In the genomic region with DNA sequence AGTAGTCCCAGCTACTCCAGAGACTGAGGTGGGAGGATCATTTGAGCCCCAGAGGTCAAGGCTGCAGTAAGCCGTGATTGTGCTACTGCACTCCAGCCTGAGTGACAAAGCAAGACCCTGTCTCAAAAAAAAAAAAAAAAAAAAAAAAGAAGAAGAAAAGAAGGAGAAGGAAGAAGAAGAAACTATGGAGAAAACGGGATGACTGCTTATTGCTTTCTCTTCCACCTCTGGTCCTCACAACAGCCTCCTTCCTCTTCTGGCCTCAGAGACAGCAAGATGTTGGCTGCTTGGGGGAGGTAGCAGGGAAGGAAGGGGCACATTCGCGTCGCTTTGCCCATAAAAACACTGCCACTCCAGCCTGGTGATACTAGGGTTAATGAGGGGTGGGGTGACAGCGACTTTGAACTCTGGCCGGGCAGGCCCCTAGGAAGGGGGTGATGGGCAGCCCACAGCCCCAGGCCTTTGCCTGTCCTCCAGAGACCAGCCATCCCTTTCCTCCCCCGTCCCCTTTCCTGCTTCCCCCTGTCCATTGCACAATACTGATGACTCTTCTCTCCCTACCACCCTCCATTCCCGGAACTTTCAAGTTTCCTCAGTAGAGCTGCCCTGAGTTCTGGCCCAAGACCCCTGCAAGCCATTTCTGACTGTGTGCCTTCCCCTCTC, we compare ENCODE assay signal across 11 cellular contexts. TPM values are rescaled to one million over a fixed set of nuclear protein-coding genes. Genes with fewer than 3 reads are reported as not detected.
DNase-seq lines count a peak whose midpoint lies in the region; ATAC-seq, FAIRE-seq and TF ChIP-seq lines count a peak whose summit lies in the region.
"Had no signal": no experiment of that assay in that cellular context is flagged by ENCODE, and none has a peak within 500 bp of the region (broad histone marks: within the 10 kb centered on the region; RNA-seq: fewer than 3 reads in every experiment).

No MANE protein-coding gene starts in this region.

- H3K27me3 Mint-ChIP-seq in naive thymus-derived CD4-positive, alpha-beta T cell: no peaks in the 10 kb centered on the region

- TF ChIP-seq CTCF in choroid plexus epithelial cell (conservative IDR thresholded peaks at IDR 0.05; ENCODE audit: low read depth, low read length) (no peak), psoas muscle (IDR thresholded peaks at IDR 0.05) (no peak)

- H3K9me3 Mint-ChIP-seq in naive thymus-derived CD4-positive, alpha-beta T cell: peaks cover 0 to 6% (median 0%) of the 10 kb centered on the region in 11 donors
- H3K9me3 Mint-ChIP-seq: memory B cell had no signal

- CTCF ChIA-PET in naive thymus-derived CD4-positive, alpha-beta T cell (lab: Charles Lee): interaction anchor here (1.1 to 1.4 kb wide), 3 partner anchors 13 to 27 kb away, joined by 3 to 4 read pairs (median 3); no protein-coding TSS in a partner anchor

- H3K4me3 Mint-ChIP-seq in naive thymus-derived CD4-positive, alpha-beta T cell: peak overlapping the region; percentile 74 to 95 (median 90)

- FAIRE-seq in frontal cortex (lab: Jason Lieb, UNC): no peak

- peak overlapping the region; percentile 78 to 96 (median 93) for H3K27ac Mint-ChIP-seq in naive thymus-derived CD4-positive, alpha-beta T cell

- H3K9me3 ChIP-seq in naive thymus-derived CD4-positive, alpha-beta T cell (ENCODE audit: control insufficient read depth in 2 of 3, low read length in 3 of 3): no peaks in the 10 kb centered on the region
- no peaks in the 10 kb centered on the region for H3K9me3 ChIP-seq in psoas muscle
- H3K9me3 ChIP-seq: SJCRH30 had no signal

- peak; percentile 62 for DNase-seq in CD1c-positive myeloid dendritic cell (ENCODE audit: extremely low spot score)
- DNase-seq in M059J (ENCODE audit: low read depth): peak; percentile 38
- DNase-seq in choroid plexus epithelial cell (ENCODE audit: low read depth): peak; percentile 56
- DNase-seq in naive thymus-derived CD4-positive, alpha-beta T cell: no peak
- DNase-seq in frontal cortex (ENCODE audit: low spot score in 2 of 2): no peak
- DNase-seq in psoas muscle: no peak
- no peak for DNase-seq in A172 (ENCODE audit: low spot score)
- DNase-seq: SJCRH30 had no signal

- H3K4me1 Mint-ChIP-seq in naive thymus-derived CD4-positive, alpha-beta T cell: peaks cover 44 to 72% (median 55%) of the 10 kb centered on the region in 7 donors

- intact Hi-C loops in naive thymus-derived CD4-positive, alpha-beta T cell (cut with micrococcal nuclease): loop anchor here in 1 of 2 donors (10.0 kb wide), 1 partner anchor 620 kb away; the partner anchor contains the start of gene OGA
- intact Hi-C loops in psoas muscle (cut with DNase I): loop anchor here in 1 of 2 donors (1.0 kb wide), 1 partner anchor 10 kb away; no protein-coding TSS in a partner anchor

- no peaks in the 10 kb centered on the region for H3K27me3 ChIP-seq in naive thymus-derived CD4-positive, alpha-beta T cell (ENCODE audit: control insufficient read depth in 2 of 2, insufficient read depth in 2 of 2, low read length in 2 of 2)
- peaks cover 0 to 16% (median 3%) of the 10 kb centered on the region in 3 donors for H3K27me3 ChIP-seq in psoas muscle (ENCODE audit: insufficient read depth in 3 of 3, low read length in 2 of 3)

- H3K4me1 ChIP-seq in naive thymus-derived CD4-positive, alpha-beta T cell (ENCODE audit: control insufficient read depth in 2 of 2, insufficient read depth in 2 of 2, low read length in 2 of 2): peaks cover 28 to 51% of the 10 kb centered on the region in 2 donors
- peaks cover 7% of the 10 kb centered on the region for H3K4me1 ChIP-seq in psoas muscle

- WGBS in psoas muscle, 3 donors: 25 to 31% (median 29%) methylated on average over 9 of the region's 9 CpGs

- no peak for ATAC-seq in naive thymus-derived CD4-positive, alpha-beta T cell
- ATAC-seq in HG03097 (IDR thresholded peaks at IDR 0.05; ENCODE audit: low FRiP score, unreplicated experiment) (no peak), psoas muscle (no peak)

- POLR2A ChIA-PET in naive thymus-derived CD4-positive, alpha-beta T cell (lab: Charles Lee): interaction anchor here (0.8 to 8.1 kb wide), 10 partner anchors 12 to 40 kb away, joined by 3 to 157 read pairs (median 4); partner anchors contain the start of genes C10orf95 and FBXL15

- peaks cover 0 to 12% (median 0%) of the 10 kb centered on the region in 5 donors for H3K36me3 Mint-ChIP-seq in naive thymus-derived CD4-positive, alpha-beta T cell
- H3K36me3 Mint-ChIP-seq: memory B cell had no signal

- peak overlapping the region; percentile 80 for H3K27ac ChIP-seq in naive thymus-derived CD4-positive, alpha-beta T cell (ENCODE audit: low read depth, low read length)
- no peak overlapping the region for H3K27ac ChIP-seq in psoas muscle
- H3K27ac ChIP-seq: KMS-11, SJCRH30 had no signal

- H3K36me3 ChIP-seq in naive thymus-derived CD4-positive, alpha-beta T cell (ENCODE audit: control insufficient read depth in 2 of 3, insufficient read depth in 3 of 3, low read length in 3 of 3): no peaks in the 10 kb centered on the region
- no peaks in the 10 kb centered on the region for H3K36me3 ChIP-seq in psoas muscle (ENCODE audit: insufficient read depth in 1 of 2, low read depth in 1 of 2)
- H3K36me3 ChIP-seq: SJCRH30 had no signal

- H3K4me3 ChIP-seq in choroid plexus epithelial cell (ENCODE audit: low read depth, low read length) (no peak overlapping the region), psoas muscle (no peak overlapping the region)
- no peak overlapping the region for H3K4me3 ChIP-seq in naive thymus-derived CD4-positive, alpha-beta T cell (ENCODE audit: low read length)
- H3K4me3 ChIP-seq: SJCRH30 had no signal

RNA-seq across cellular contexts. Expression of gene CUEDC2, which starts 2.0 kb away (rescaled TPM):
- total RNA-seq in M059J (2014; rRNA removed; shearing (Covaris generic)): 33.1 and 50.9 TPM in 2 replicates
- 10 to 100 TPM; 27.0 to 69.0 (median 31.9) TPM for total RNA-seq in naive thymus-derived CD4-positive, alpha-beta T cell
- 10 to 100 TPM; 60.1 to 67.2 TPM for polyA plus RNA-seq in naive thymus-derived CD4-positive, alpha-beta T cell
- total RNA-seq in frontal cortex (53.0 TPM), psoas muscle (10 to 100 TPM; 53.3 to 81.9 (median 73.3) TPM)
- polyA plus RNA-seq in psoas muscle: 100 to 1,000 TPM in 1 of 3 donors, 10 to 100 TPM in 2; 56.3 to 103 (median 77.2) TPM
- 121 and 123 TPM in 2 replicates for total RNA-seq in A172 (2014; rRNA removed; shearing (Covaris generic))

RNA-seq across cellular contexts. Expression of gene FBXL15, which starts 13.7 kb away (rescaled TPM):
- total RNA-seq in M059J (2014; rRNA removed; shearing (Covaris generic)): 8.2 and 18.8 TPM in 2 replicates
- 10 to 100 TPM; 10.8 to 21.0 (median 14.1) TPM for total RNA-seq in naive thymus-derived CD4-positive, alpha-beta T cell
- polyA plus RNA-seq in naive thymus-derived CD4-positive, alpha-beta T cell: 10 to 100 TPM; 26.7 to 40.4 TPM
- 13.5 TPM for total RNA-seq in frontal cortex
- 10 to 100 TPM in 2 of 4 donors, 1 to 10 TPM in 2; 7.9 to 13.3 (median 9.5) TPM for total RNA-seq in psoas muscle
- polyA plus RNA-seq in psoas muscle: 10 to 100 TPM; 10.8 to 14.8 (median 13.0) TPM
- 14.6 and 20.0 TPM in 2 replicates for total RNA-seq in A172 (2014; rRNA removed; shearing (Covaris generic))

RNA-seq across cellular contexts. Expression of gene PSD, which starts 15.8 kb away (rescaled TPM):
- not detected in 2 replicates for total RNA-seq in M059J (2014; rRNA removed; shearing (Covaris generic))
- total RNA-seq in naive thymus-derived CD4-positive, alpha-beta T cell: 10 to 100 TPM in 3 of 5 experiments, 1 to 10 TPM in 2; 3.5 to 16.9 (median 11.2) TPM
- 1 to 10 TPM; 3.9 to 4.5 TPM for polyA plus RNA-seq in naive thymus-derived CD4-positive, alpha-beta T cell
- 98.2 TPM for total RNA-seq in frontal cortex
- 1 to 10 TPM in 1 of 4 donors, under 1 TPM in 3; 0.15 to 1.7 (median 0.51) TPM for total RNA-seq in psoas muscle
- 1 to 10 TPM in 1 of 3 donors, under 1 TPM in 1, not detected in 1; 0.25 to 1.0 TPM for polyA plus RNA-seq in psoas muscle
- total RNA-seq in A172 (2014; rRNA removed; shearing (Covaris generic)): 0.07 TPM in 1 of 2 replicates, not detected in the other

RNA-seq across cellular contexts. Expression of gene C10orf95, which starts 17.0 kb away (rescaled TPM):
- not detected in 2 replicates for total RNA-seq in M059J (2014; rRNA removed; shearing (Covaris generic))
- total RNA-seq in naive thymus-derived CD4-positive, alpha-beta T cell: under 1 TPM in 4 of 5 experiments, not detected in 1; 0.19 to 0.78 (median 0.51) TPM
- under 1 TPM; 0.32 to 0.41 TPM for polyA plus RNA-seq in naive thymus-derived CD4-positive, alpha-beta T cell
- 0.82 TPM for total RNA-seq in frontal cortex
- total RNA-seq in psoas muscle: not detected
- under 1 TPM in 1 of 3 donors, not detected in 2; 0.01 TPM for polyA plus RNA-seq in psoas muscle
- total RNA-seq in A172 (2014; rRNA removed; shearing (Covaris generic)): not detected in 2 replicates

RNA-seq across cellular contexts. Expression of gene NFKB2, which starts 38.9 kb away (rescaled TPM):
- total RNA-seq in M059J (2014; rRNA removed; shearing (Covaris generic)): 9.1 and 20.7 TPM in 2 replicates
- 100 to 1,000 TPM; 146 to 271 (median 222) TPM for total RNA-seq in naive thymus-derived CD4-positive, alpha-beta T cell
- polyA plus RNA-seq in naive thymus-derived CD4-positive, alpha-beta T cell: 10 to 100 TPM in 1 of 2 donors, 1 to 10 TPM in 1; 8.7 to 13.1 TPM
- total RNA-seq in frontal cortex (0.41 TPM), psoas muscle (10 to 100 TPM; 11.3 to 86.0 (median 12.7) TPM)
- 10 to 100 TPM in 2 of 3 donors, 1 to 10 TPM in 1; 8.3 to 13.2 (median 10.9) TPM for polyA plus RNA-seq in psoas muscle
- total RNA-seq in A172 (2014; rRNA removed; shearing (Covaris generic)): 60.9 and 63.0 TPM in 2 replicates

Comparison
In these comparisons a context has a peak if more than half of its experiments do, and no peak if none do; other contexts are left out.
1. DNase-seq: peak in CD1c-positive myeloid dendritic cell (single experiment), M059J (single experiment) and choroid plexus epithelial cell (single experiment); none in naive thymus-derived CD4-positive, alpha-beta T cell (0 of 9), frontal cortex (0 of 2), psoas muscle (0 of 2) and A172 (single experiment).